ENCODE assay signal across 17 cellular contexts in the genomic region with DNA sequence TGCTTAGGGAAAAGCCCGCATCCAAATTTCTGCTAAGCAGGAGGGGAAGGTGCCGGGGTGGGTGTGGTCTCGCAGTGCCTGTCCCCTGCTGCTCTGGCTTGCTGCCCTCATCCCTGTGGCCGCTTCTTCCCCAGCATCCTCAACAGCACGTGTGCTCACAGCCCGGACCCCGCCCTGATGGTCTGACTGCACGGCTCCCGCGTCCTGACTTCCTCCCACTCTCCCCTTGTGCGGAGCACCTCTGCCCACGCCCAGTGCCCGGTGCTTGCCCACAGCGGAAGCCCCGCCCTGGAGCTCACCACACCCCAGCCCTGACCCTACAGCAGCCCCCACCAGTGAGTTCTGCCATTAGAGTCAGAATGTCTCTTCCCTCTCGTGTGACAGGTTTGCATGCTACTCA.
"Had no signal": no experiment of that assay in that cellular context is flagged by ENCODE, and none has a peak within 500 bp of the region (broad histone marks: within the 10 kb centered on the region; RNA-seq: fewer than 3 reads in every experiment).

No MANE protein-coding gene starts in this region.

- H3K36me3 ChIP-seq: left lung, tibial nerve, uterus had no signal

- H3K9me3 ChIP-seq: left lung, tibial nerve, uterus had no signal

- H3K27me3 ChIP-seq: dorsolateral prefrontal cortex, tibial nerve, uterus had no signal

- DNase-seq: activated B cell treated with CpG ODN at 0.5 μM for 24 hours; activated CD4-positive, alpha-beta T cell treated with anti-CD3 and anti-CD28 coated beads for 4 hours; activated CD8-positive, alpha-beta T cell treated with anti-CD3 and anti-CD28 coated beads, Interleukin-2, amount 10 ng/mL, durations not matched to agents 7 days and 5 days; activated naive CD4-positive, alpha-beta T cell treated with Interleukin-2 at 50 U/mL for 16 hours; activated naive CD8-positive, alpha-beta T cell treated with anti-CD3 and anti-CD28 coated beads, Interleukin-2, amount 10 ng/mL, durations not matched to agents 7 days and 5 days; activated T-cell treated with anti-CD3 and anti-CD28 coated beads, Interleukin-2, amount 50 U/mL, for 24 hours; caudate nucleus; hypothalamus; mammary epithelial cell; nephron progenitor cell; occipital lobe; stimulated activated CD4-positive, alpha-beta T cell treated with anti-CD3 and anti-CD28 coated beads, Interleukin-12 subunit alpha, Interleukin-12 subunit beta, amount 100 ng/mL, for 4 hours; stimulated activated CD4-positive, alpha-beta T cell treated with anti-CD3 and anti-CD28 coated beads, Interleukin-2, amount 100 ng/mL, for 24 hours; uterus had no signal

- H3K27ac ChIP-seq: dorsolateral prefrontal cortex, left lung, tibial nerve, uterus had no signal

- H3K4me3 ChIP-seq: dorsolateral prefrontal cortex, left lung, tibial nerve, uterus had no signal
